Comparison of ENCODE assay signal across 13 cellular contexts in genomic region chr5:75363726-75364495, GRCh38. TPM values are rescaled to one million over a fixed set of nuclear protein-coding genes. Genes with fewer than 3 reads are reported as not detected.
DNase-seq lines count a peak whose midpoint lies in the region; ATAC-seq and TF ChIP-seq lines count a peak whose summit lies in the region.
"Had no signal": no experiment of that assay in that cellular context is flagged by ENCODE, and none has a peak within 500 bp of the region (broad histone marks: within the 10 kb centered on the region; RNA-seq: fewer than 3 reads in every experiment).

No MANE protein-coding gene starts in this region.

- no peak overlapping the region for H3K4me3 Mint-ChIP-seq in CD8-positive, alpha-beta T cell
- H3K4me3 Mint-ChIP-seq in CD14-positive monocyte: no peak overlapping the region
- H3K4me3 Mint-ChIP-seq: naive thymus-derived CD8-positive, alpha-beta T cell had no signal

- DNase-seq in CD8-positive, alpha-beta T cell: no peak
- DNase-seq in NAMALWA (ENCODE audit: low spot score) (peak; percentile 25), cerebellar cortex (ENCODE audit: low spot score) (peak; percentile 73), mucosa of gallbladder (ENCODE audit: low spot score) (peak; percentile 47), CD14-positive monocyte (ENCODE audit: low spot score) (no peak)
- DNase-seq: cortex of kidney; naive thymus-derived CD8-positive, alpha-beta T cell; OCI-M1; stimulated activated CD4-positive, alpha-beta T cell treated with anti-CD3 and anti-CD28 coated beads, Interleukin-2, amount 100 ng/mL, for 24 hours had no signal

- H3K9me3 Mint-ChIP-seq in CD8-positive, alpha-beta T cell: no peaks in the 10 kb centered on the region
- peaks cover 0 to 2% (median 0%) of the 10 kb centered on the region in 7 donors for H3K9me3 Mint-ChIP-seq in CD14-positive monocyte
- H3K9me3 Mint-ChIP-seq: naive thymus-derived CD8-positive, alpha-beta T cell had no signal

- POLR2A ChIA-PET in CD8-positive, alpha-beta T cell (lab: Charles Lee): interaction anchor here (0.9 to 1.2 kb wide), 2 partner anchors 12 to 154 kb away, joined by 3 to 4 read pairs; no protein-coding TSS in a partner anchor

- no peaks in the 10 kb centered on the region for H3K4me1 ChIP-seq in CD8-positive, alpha-beta T cell (ENCODE audit: insufficient read depth, low read length)

- H3K27me3 ChIP-seq in CD8-positive, alpha-beta T cell (ENCODE audit: insufficient read depth, low read length): no peaks in the 10 kb centered on the region

- peaks cover 30% of the 10 kb centered on the region for H3K36me3 Mint-ChIP-seq in CD8-positive, alpha-beta T cell
- peaks cover 38 to 51% of the 10 kb centered on the region in 2 donors for H3K36me3 Mint-ChIP-seq in CD14-positive monocyte

- H3K4me1 Mint-ChIP-seq in CD8-positive, alpha-beta T cell (ENCODE audit: low read depth): no peaks in the 10 kb centered on the region
- no peaks in the 10 kb centered on the region for H3K4me1 Mint-ChIP-seq in CD14-positive monocyte

- H3K27ac Mint-ChIP-seq in CD8-positive, alpha-beta T cell: peak overlapping the region; percentile 6
- no peak overlapping the region for H3K27ac Mint-ChIP-seq in CD14-positive monocyte

- no peaks in the 10 kb centered on the region for H3K9me3 ChIP-seq in CD8-positive, alpha-beta T cell (ENCODE audit: low read length)

- CTCF ChIA-PET in CD8-positive, alpha-beta T cell (lab: Charles Lee): interaction anchor here (1.2 to 1.6 kb wide), 2 partner anchors 11 to 14 kb away, joined by 3 to 4 read pairs; no protein-coding TSS in a partner anchor

- H3K27ac ChIP-seq in CD8-positive, alpha-beta T cell (ENCODE audit: low read depth, low read length): no peak overlapping the region
- H3K27ac ChIP-seq: C4-2B had no signal

- intact Hi-C loops in CD8-positive, alpha-beta T cell (cut with DNase I, micrococcal nuclease): no loop called here
- intact Hi-C loops in CD14-positive monocyte (cut with micrococcal nuclease): no loop called here

- no peaks in the 10 kb centered on the region for H3K27me3 Mint-ChIP-seq in CD8-positive, alpha-beta T cell (ENCODE audit: low read depth)
- H3K27me3 Mint-ChIP-seq in CD14-positive monocyte (ENCODE audit: low read depth in 3 of 3): peaks cover 0 to 1% (median 0%) of the 10 kb centered on the region in 3 donors
- H3K27me3 Mint-ChIP-seq: naive thymus-derived CD8-positive, alpha-beta T cell had no signal

- H3K36me3 ChIP-seq in CD8-positive, alpha-beta T cell (ENCODE audit: insufficient read depth, low read length): peaks cover 20% of the 10 kb centered on the region

- H3K4me3 ChIP-seq in CD8-positive, alpha-beta T cell (ENCODE audit: low read depth, low read length): no peak overlapping the region

- no peak for TF ChIP-seq CTCF in CD8-positive, alpha-beta T cell (IDR thresholded peaks at IDR 0.05)
- TF ChIP-seq CTCF in CD14-positive monocyte (IDR thresholded peaks at IDR 0.05): no peak

- no peak for ATAC-seq in CD8-positive, alpha-beta T cell
- ATAC-seq in GM19324 (IDR thresholded peaks at IDR 0.05; ENCODE audit: low FRiP score, unreplicated experiment): no peak
- ATAC-seq in HG02973 (IDR thresholded peaks at IDR 0.05; ENCODE audit: unreplicated experiment): no peak
- no peak for ATAC-seq in GM21723 (IDR thresholded peaks at IDR 0.05; ENCODE audit: unreplicated experiment)

RNA-seq across cellular contexts. Expression of gene HMGCR, which starts 26.9 kb away (rescaled TPM):
- total RNA-seq in CD8-positive, alpha-beta T cell: 10 to 100 TPM; 72.8 to 73.3 TPM
- total RNA-seq in mucosa of gallbladder: 194 TPM
- polyA plus RNA-seq in CD14-positive monocyte: 10 to 100 TPM; 31.9 to 33.3 TPM

Comparison
In these comparisons a context has a peak if more than half of its experiments do, and no peak if none do; other contexts are left out.
1. DNase-seq: peak in NAMALWA (single experiment), cerebellar cortex (single experiment) and mucosa of gallbladder (single experiment); none in CD8-positive, alpha-beta T cell (0 of 7) and CD14-positive monocyte (single experiment).